ENCODE assay signal across 30 cellular contexts in the genomic region with DNA sequence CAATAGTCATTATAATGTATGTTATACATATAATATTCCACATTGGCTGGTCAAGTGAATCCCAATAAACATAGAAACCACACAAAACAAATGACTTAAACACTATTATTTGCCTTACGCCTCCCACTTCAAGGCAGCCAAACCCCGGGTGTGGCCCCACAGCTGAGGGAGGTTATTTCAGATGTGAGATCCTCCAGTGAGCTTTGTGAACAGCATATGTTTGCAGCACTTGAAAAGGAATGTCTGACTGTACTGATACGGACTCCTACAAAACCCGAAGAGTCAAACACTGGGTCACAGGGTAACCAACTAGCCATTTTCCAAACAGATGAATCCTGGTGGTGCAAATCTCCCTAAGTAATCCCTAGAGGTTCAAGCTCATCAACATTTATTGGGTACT. TPM values are rescaled to one million over a fixed set of nuclear protein-coding genes. Genes with fewer than 3 reads are reported as not detected.
"Had no signal": no experiment of that assay in that cellular context is flagged by ENCODE, and none has a peak within 500 bp of the region (broad histone marks: within the 10 kb centered on the region; RNA-seq: fewer than 3 reads in every experiment).

No MANE protein-coding gene starts in this region.

- FAIRE-seq: endothelial cell of umbilical vein, keratinocyte, small intestine had no signal

- H3K36me3 ChIP-seq: esophagus muscularis mucosa, gastrocnemius medialis, prostate gland, suprapubic skin, transverse colon, upper lobe of right lung, uterus had no signal

- H3K4me1 ChIP-seq: gastrocnemius medialis, prostate gland, uterus had no signal

- H3K36me3 Mint-ChIP-seq: mesothelial cell of epicardium; naive thymus-derived CD8-positive, alpha-beta T cell had no signal

- DNase-seq: dermis blood vessel endothelial cell; effector memory CD4-positive, alpha-beta T cell; gastrocnemius medialis; head of caudate nucleus; mucosa of descending colon; naive thymus-derived CD8-positive, alpha-beta T cell; nephron progenitor cell; nucleus accumbens; right cardiac atrium; small intestine; stimulated activated CD4-positive, alpha-beta T cell treated with anti-CD3 and anti-CD28 coated beads, Interleukin-15, amount 100 ng/mL, for 24 hours; stimulated activated CD4-positive, alpha-beta T cell treated with anti-CD3 and anti-CD28 coated beads, Interleukin-2, amount 100 ng/mL, for 48 hours; stimulated activated naive CD4-positive, alpha-beta T cell; stimulated activated naive CD8-positive, alpha-beta T cell treated with anti-CD3 and anti-CD28 coated beads, Interleukin-15, amount 100 ng/mL, for 72 hours; transverse colon; upper lobe of right lung; uterus had no signal

- H3K27me3 ChIP-seq: esophagus muscularis mucosa, gastrocnemius medialis, suprapubic skin, upper lobe of right lung, uterus had no signal

- H3K27ac Mint-ChIP-seq: memory B cell; mesothelial cell of epicardium; nephron progenitor cell; stimulated activated naive CD8-positive, alpha-beta T cell treated with anti-CD3 and anti-CD28 coated beads, Interleukin-15, amount 100 ng/mL, for 72 hours had no signal

- H3K9me3 ChIP-seq: esophagus muscularis mucosa, gastrocnemius medialis, mucosa of descending colon, prostate gland, suprapubic skin, transverse colon, upper lobe of right lung, uterus had no signal

- H3K9me3 Mint-ChIP-seq: mesothelial cell of epicardium; naive thymus-derived CD8-positive, alpha-beta T cell had no signal

- H3K27me3 Mint-ChIP-seq: memory B cell; stimulated activated naive CD8-positive, alpha-beta T cell treated with anti-CD3 and anti-CD28 coated beads, Interleukin-15, amount 100 ng/mL, for 72 hours had no signal

- H3K4me1 Mint-ChIP-seq: nephron progenitor cell had no signal

- H3K27ac ChIP-seq: coronary artery, esophagus muscularis mucosa, gastrocnemius medialis, prostate gland, suprapubic skin, transverse colon, upper lobe of right lung, uterus had no signal

- H3K4me3 ChIP-seq: coronary artery, esophagus muscularis mucosa, gastrocnemius medialis, lung, mucosa of descending colon, prostate gland, suprapubic skin, transverse colon, upper lobe of right lung, uterus had no signal

- H3K4me3 Mint-ChIP-seq: mesothelial cell of epicardium; naive thymus-derived CD8-positive, alpha-beta T cell; nephron progenitor cell; stimulated activated naive CD8-positive, alpha-beta T cell treated with anti-CD3 and anti-CD28 coated beads, Interleukin-15, amount 100 ng/mL, for 72 hours had no signal

- ATAC-seq: gastrocnemius medialis; left lobe of liver; mucosa of descending colon; naive thymus-derived CD8-positive, alpha-beta T cell; right cardiac atrium; stimulated activated naive CD8-positive, alpha-beta T cell treated with anti-CD3 and anti-CD28 coated beads, Interleukin-15, amount 100 ng/mL, for 72 hours; upper lobe of right lung had no signal

RNA-seq across cellular contexts. Expression of a gene that starts 50.7 kb away (rescaled TPM):
- total RNA-seq: dermis blood vessel endothelial cell, endothelial cell of umbilical vein, epithelial cell of proximal tubule, glomerular endothelial cell, left lobe of liver, mesothelial cell of epicardium, osteocyte had no signal
- polyA plus RNA-seq: endothelial cell of umbilical vein; keratinocyte; naive thymus-derived CD8-positive, alpha-beta T cell had no signal
